ENCODE assay signal across 1 cellular context in the genomic region with DNA sequence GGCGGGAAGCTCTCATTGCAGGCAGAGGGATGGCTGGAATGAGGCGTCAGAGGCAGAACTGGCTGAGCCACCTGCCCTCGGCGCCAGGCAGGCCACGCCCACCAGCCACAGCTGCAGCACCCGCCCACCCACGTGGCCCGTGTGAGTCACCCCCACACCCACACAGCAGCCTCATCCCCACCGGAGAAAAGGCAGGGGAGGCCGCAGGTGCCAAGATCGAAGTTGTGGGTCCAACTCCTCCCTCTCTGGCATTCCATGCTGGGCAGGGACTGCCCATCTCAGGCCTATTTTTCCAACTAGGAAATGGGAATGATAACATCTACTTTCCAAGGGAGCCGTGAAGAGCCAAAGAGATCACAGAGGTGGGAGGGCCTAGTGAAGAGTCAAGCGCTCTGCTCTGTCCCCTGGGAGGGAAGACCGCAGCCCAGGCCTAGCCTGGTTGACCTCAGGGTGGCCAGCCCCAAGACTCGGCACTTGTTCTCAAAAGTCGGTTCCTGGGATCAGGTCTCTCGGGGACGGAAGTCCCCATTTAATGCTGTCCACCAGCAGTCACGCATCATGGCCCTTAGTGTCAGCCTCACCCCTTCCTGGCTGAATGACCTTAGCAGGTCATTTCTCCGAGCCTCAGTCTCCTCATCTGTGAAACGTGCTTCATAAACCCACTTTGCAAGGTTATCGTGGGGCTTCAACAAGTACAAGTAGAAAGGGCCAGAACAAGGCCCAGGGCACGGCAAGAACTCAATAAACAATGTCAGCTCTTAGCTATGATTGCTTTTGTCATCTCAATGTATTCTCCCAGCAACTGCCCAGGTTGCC.
TF ChIP-seq lines count a peak whose summit lies in the region.

A gene (minus strand): TSS at position 45 of the 816 bp plus-strand sequence. CDS start 2,962 bp downstream, outside the sequence.

TF ChIP-seq in HepG2, 621 proteins besides CTCF, POLR2A, EP300 and RAD21 (continued from another document):
- TF ChIP-seq, protein P1, sequence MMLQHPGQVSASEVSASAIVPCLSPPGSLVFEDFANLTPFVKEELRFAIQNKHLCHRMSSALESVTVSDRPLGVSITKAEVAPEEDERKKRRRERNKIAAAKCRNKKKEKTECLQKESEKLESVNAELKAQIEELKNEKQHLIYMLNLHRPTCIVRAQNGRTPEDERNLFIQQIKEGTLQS (CRISPR knock-in tag; IDR thresholded peaks at IDR 0.05) = 0 out of 2 replicates have a peak, but pooled peaks have one; percentile 22
- no peak for TF ChIP-seq CBFB (CRISPR knock-in tag; IDR thresholded peaks at IDR 0.05)
- TF ChIP-seq ZBTB20 (CRISPR knock-in tag; IDR thresholded peaks at IDR 0.05; ENCODE audit: borderline replicate concordance, low read depth) = no peak
- peak; percentile 14; the same call in 1 of the 2 replicates for TF ChIP-seq ZFX (CRISPR knock-in tag; IDR thresholded peaks at IDR 0.05; ENCODE audit: low read depth)
- TF ChIP-seq, protein P2, sequence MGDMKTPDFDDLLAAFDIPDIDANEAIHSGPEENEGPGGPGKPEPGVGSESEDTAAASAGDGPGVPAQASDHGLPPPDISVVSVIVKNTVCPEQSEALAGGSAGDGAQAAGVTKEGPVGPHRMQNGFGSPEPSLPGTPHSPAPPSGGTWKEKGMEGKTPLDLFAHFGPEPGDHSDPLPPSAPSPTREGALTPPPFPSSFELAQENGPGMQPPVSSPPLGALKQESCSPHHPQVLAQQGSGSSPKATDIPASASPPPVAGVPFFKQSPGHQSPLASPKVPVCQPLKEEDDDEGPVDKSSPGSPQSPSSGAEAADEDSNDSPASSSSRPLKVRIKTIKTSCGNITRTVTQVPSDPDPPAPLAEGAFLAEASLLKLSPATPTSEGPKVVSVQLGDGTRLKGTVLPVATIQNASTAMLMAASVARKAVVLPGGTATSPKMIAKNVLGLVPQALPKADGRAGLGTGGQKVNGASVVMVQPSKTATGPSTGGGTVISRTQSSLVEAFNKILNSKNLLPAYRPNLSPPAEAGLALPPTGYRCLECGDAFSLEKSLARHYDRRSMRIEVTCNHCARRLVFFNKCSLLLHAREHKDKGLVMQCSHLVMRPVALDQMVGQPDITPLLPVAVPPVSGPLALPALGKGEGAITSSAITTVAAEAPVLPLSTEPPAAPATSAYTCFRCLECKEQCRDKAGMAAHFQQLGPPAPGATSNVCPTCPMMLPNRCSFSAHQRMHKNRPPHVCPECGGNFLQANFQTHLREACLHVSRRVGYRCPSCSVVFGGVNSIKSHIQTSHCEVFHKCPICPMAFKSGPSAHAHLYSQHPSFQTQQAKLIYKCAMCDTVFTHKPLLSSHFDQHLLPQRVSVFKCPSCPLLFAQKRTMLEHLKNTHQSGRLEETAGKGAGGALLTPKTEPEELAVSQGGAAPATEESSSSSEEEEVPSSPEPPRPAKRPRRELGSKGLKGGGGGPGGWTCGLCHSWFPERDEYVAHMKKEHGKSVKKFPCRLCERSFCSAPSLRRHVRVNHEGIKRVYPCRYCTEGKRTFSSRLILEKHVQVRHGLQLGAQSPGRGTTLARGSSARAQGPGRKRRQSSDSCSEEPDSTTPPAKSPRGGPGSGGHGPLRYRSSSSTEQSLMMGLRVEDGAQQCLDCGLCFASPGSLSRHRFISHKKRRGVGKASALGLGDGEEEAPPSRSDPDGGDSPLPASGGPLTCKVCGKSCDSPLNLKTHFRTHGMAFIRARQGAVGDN (CRISPR knock-in tag; IDR thresholded peaks at IDR 0.05) = peak; percentile 15; the same call in 1 of the 2 replicates
- TF ChIP-seq, protein P3, sequence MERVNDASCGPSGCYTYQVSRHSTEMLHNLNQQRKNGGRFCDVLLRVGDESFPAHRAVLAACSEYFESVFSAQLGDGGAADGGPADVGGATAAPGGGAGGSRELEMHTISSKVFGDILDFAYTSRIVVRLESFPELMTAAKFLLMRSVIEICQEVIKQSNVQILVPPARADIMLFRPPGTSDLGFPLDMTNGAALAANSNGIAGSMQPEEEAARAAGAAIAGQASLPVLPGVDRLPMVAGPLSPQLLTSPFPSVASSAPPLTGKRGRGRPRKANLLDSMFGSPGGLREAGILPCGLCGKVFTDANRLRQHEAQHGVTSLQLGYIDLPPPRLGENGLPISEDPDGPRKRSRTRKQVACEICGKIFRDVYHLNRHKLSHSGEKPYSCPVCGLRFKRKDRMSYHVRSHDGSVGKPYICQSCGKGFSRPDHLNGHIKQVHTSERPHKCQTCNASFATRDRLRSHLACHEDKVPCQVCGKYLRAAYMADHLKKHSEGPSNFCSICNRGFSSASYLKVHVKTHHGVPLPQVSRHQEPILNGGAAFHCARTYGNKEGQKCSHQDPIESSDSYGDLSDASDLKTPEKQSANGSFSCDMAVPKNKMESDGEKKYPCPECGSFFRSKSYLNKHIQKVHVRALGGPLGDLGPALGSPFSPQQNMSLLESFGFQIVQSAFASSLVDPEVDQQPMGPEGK (CRISPR knock-in tag; IDR thresholded peaks at IDR 0.05) = 0 out of 2 replicates have a peak, but pooled peaks have one; percentile 23
- peak; percentile 85 for TF ChIP-seq FOSL2 (CRISPR knock-in tag; IDR thresholded peaks at IDR 0.05)
- TF ChIP-seq, protein P4, sequence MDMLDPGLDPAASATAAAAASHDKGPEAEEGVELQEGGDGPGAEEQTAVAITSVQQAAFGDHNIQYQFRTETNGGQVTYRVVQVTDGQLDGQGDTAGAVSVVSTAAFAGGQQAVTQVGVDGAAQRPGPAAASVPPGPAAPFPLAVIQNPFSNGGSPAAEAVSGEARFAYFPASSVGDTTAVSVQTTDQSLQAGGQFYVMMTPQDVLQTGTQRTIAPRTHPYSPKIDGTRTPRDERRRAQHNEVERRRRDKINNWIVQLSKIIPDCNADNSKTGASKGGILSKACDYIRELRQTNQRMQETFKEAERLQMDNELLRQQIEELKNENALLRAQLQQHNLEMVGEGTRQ (IDR thresholded peaks at IDR 0.05; ENCODE audit: low read depth, low read length) = no peak
- TF ChIP-seq, protein P4 (CRISPR knock-in tag; IDR thresholded peaks at IDR 0.05; ENCODE audit: borderline replicate concordance) = peak; percentile 46; the same call in 1 of the 2 replicates
- no peak for TF ChIP-seq SP1 (IDR thresholded peaks at IDR 0.05)
- peak; percentile 46; the same call in 1 of the 2 replicates for TF ChIP-seq SP1 (CRISPR knock-in tag; IDR thresholded peaks at IDR 0.05)
TF ChIP-seq in HepG2: peak in this region for 10.
